8 cellular contexts compared by ENCODE assay signal in genomic region chr2:241354668-241355658, GRCh38. TPM values are rescaled to one million over a fixed set of nuclear protein-coding genes. Genes with fewer than 3 reads are reported as not detected.
DNase-seq lines count a peak whose midpoint lies in the region; ATAC-seq and TF ChIP-seq lines count a peak whose summit lies in the region.

No MANE protein-coding gene starts in this region.

- intact Hi-C loops in heart right ventricle (cut with DNase I) (loop anchor here in 6 of 10 donors (1.0 to 10.0 kb wide), 4 partner anchors 34 to 260 kb away; partner anchors contain the start of genes HDLBP (in 4 of the 6) and SEPTIN2 (in 4 of the 6)), upper lobe of right lung (cut with DNase I) (no loop called here)

- peak; percentile 43 to 47 for ATAC-seq in activated naive CD4-positive, alpha-beta T cell treated with anti-CD3 and anti-CD28 coated beads, Interleukin-2, amount 50 U/mL, for 72 hours
- peak; percentile 10 to 78 (median 52) for ATAC-seq in heart right ventricle
- peak; percentile 64 for ATAC-seq in upper lobe of right lung
- no peak for ATAC-seq in HG03342 (IDR thresholded peaks at IDR 0.05; ENCODE audit: unreplicated experiment)

- H3K27ac ChIP-seq in SK-N-MC: peak overlapping the region; percentile 84
- peak overlapping the region in 9 of 10 donors; percentile 35 to 68 (median 61) for H3K27ac ChIP-seq in heart right ventricle
- peak overlapping the region; percentile 67 for H3K27ac ChIP-seq in upper lobe of right lung

- no peak for TF ChIP-seq CTCF in heart right ventricle (IDR thresholded peaks at IDR 0.05)
- no peak for TF ChIP-seq CTCF in progenitor cell of endocrine pancreas (IDR thresholded peaks at IDR 0.05; ENCODE audit: unreplicated experiment)
- no peak for TF ChIP-seq CTCF in upper lobe of right lung (IDR thresholded peaks at IDR 0.05)

- peak overlapping the region in 1 of 2 donors; percentile 43 for H3K27ac Mint-ChIP-seq in activated naive CD4-positive, alpha-beta T cell treated with anti-CD3 and anti-CD28 coated beads, Interleukin-2, amount 50 U/mL, for 72 hours
- H3K27ac Mint-ChIP-seq in progenitor cell of endocrine pancreas: peak overlapping the region; percentile 91

- no peaks in the 10 kb centered on the region for H3K27me3 Mint-ChIP-seq in progenitor cell of endocrine pancreas

- peaks cover under 1 to 7% of the 10 kb centered on the region in 2 donors for H3K36me3 Mint-ChIP-seq in activated naive CD4-positive, alpha-beta T cell treated with anti-CD3 and anti-CD28 coated beads, Interleukin-2, amount 50 U/mL, for 72 hours
- H3K36me3 Mint-ChIP-seq in progenitor cell of endocrine pancreas (ENCODE audit: insufficient read depth): peaks cover 21% of the 10 kb centered on the region

- H3K4me3 ChIP-seq in SK-N-MC: peak overlapping the region; percentile 67
- H3K4me3 ChIP-seq in heart right ventricle: peak overlapping the region in 7 of 10 donors; percentile 16 to 48 (median 42)
- peak overlapping the region; percentile 25 for H3K4me3 ChIP-seq in upper lobe of right lung

- H3K4me1 ChIP-seq in heart right ventricle (peaks cover 2 to 38% (median 20%) of the 10 kb centered on the region in 9 donors), upper lobe of right lung (peaks cover 38% of the 10 kb centered on the region)

- H3K4me1 Mint-ChIP-seq in progenitor cell of endocrine pancreas (ENCODE audit: low read depth): peaks cover 51% of the 10 kb centered on the region

- no peak overlapping the region for H3K9ac ChIP-seq in SK-N-MC (ENCODE audit: insufficient read length)

- H3K36me3 ChIP-seq in SK-N-MC (ENCODE audit: insufficient read depth, low read length) (peaks cover 51% of the 10 kb centered on the region), heart right ventricle (peaks cover 0 to 49% (median 35%) of the 10 kb centered on the region in 9 donors), upper lobe of right lung (peaks cover 38% of the 10 kb centered on the region)

- peak; percentile 93 for DNase-seq in DMS53 (lab: John Stamatoyannopoulos, UW)
- DNase-seq in HT1080 (ENCODE audit: low read depth): peak; percentile 68
- peak; percentile 22 for DNase-seq in SK-N-MC (ENCODE audit: low read depth, low spot score)
- DNase-seq in activated naive CD4-positive, alpha-beta T cell treated with anti-CD3 and anti-CD28 coated beads, Interleukin-2, amount 50 U/mL, for 72 hours (ENCODE audit: low spot score in 2 of 2): peak; percentile 68 to 81
- peak; percentile 84 to 89 for DNase-seq in heart right ventricle
- peak; percentile 56 for DNase-seq in progenitor cell of endocrine pancreas (ENCODE audit: low spot score, unreplicated experiment)
- peak; percentile 96 for DNase-seq in upper lobe of right lung

- H3K27me3 ChIP-seq in heart right ventricle (no peaks in the 10 kb centered on the region), upper lobe of right lung (no peaks in the 10 kb centered on the region)

- no peaks in the 10 kb centered on the region for H3K9me3 Mint-ChIP-seq in activated naive CD4-positive, alpha-beta T cell treated with anti-CD3 and anti-CD28 coated beads, Interleukin-2, amount 50 U/mL, for 72 hours
- H3K9me3 Mint-ChIP-seq in progenitor cell of endocrine pancreas (ENCODE audit: low read depth): no peaks in the 10 kb centered on the region

- H3K4me3 Mint-ChIP-seq in progenitor cell of endocrine pancreas (ENCODE audit: low read depth): peak overlapping the region; percentile 57

- 23 to 29% methylated on average over 23 to 40 of the region's 40 CpGs for WGBS in heart right ventricle, 2 donors

- H3K9me3 ChIP-seq in SK-N-MC (ENCODE audit: low read depth, low read length) (no peaks in the 10 kb centered on the region), heart right ventricle (no peaks in the 10 kb centered on the region), upper lobe of right lung (no peaks in the 10 kb centered on the region)

RNA-seq across cellular contexts. Expression of gene FARP2, which starts 1.1 kb away (rescaled TPM):
- total RNA-seq in HT1080 (2014; rRNA removed; shearing (Covaris generic)): 29.7 and 33.8 TPM in 2 replicates
- 15.5 and 18.6 TPM in 2 replicates for polyA plus RNA-seq in HT1080 (2015; cell fraction: cytosol; rRNA removed)
- polyA plus RNA-seq in HT1080 (2015; cell fraction: nucleus; rRNA removed): 30.7 and 35.7 TPM in 2 replicates
- total RNA-seq in activated naive CD4-positive, alpha-beta T cell treated with anti-CD3 and anti-CD28 coated beads, Interleukin-2, amount 50 U/mL, for 72 hours: 10 to 100 TPM; 24.0 to 32.8 TPM
- total RNA-seq in heart right ventricle (10 to 100 TPM; 14.4 to 23.6 (median 19.4) TPM), progenitor cell of endocrine pancreas (63.6 and 67.0 TPM in 2 replicates), upper lobe of right lung (48.6 TPM)
- polyA plus RNA-seq in heart right ventricle: 10 to 100 TPM in 1 of 2 donors, 1 to 10 TPM in 1; 7.1 to 10.5 TPM

RNA-seq across cellular contexts. Expression of gene SEPTIN2, which starts 39.2 kb away (rescaled TPM):
- total RNA-seq in HT1080 (2014; rRNA removed; shearing (Covaris generic)): 212 and 259 TPM in 2 replicates
- polyA plus RNA-seq in HT1080 (2015; cell fraction: cytosol; rRNA removed): 341 and 428 TPM in 2 replicates
- polyA plus RNA-seq in HT1080 (2015; cell fraction: nucleus; rRNA removed): 490 and 501 TPM in 2 replicates
- total RNA-seq in activated naive CD4-positive, alpha-beta T cell treated with anti-CD3 and anti-CD28 coated beads, Interleukin-2, amount 50 U/mL, for 72 hours: 100 to 1,000 TPM; 148 to 210 TPM
- total RNA-seq in heart right ventricle (100 to 1,000 TPM; 177 to 249 (median 194) TPM), progenitor cell of endocrine pancreas (445 and 460 TPM in 2 replicates), upper lobe of right lung (264 TPM)
- polyA plus RNA-seq in heart right ventricle: 100 to 1,000 TPM; 100 to 128 TPM

RNA-seq across cellular contexts. Expression of gene HDLBP, which starts 39.5 kb away (rescaled TPM):
- 424 and 497 TPM in 2 replicates for total RNA-seq in HT1080 (2014; rRNA removed; shearing (Covaris generic))
- 245 and 257 TPM in 2 replicates for polyA plus RNA-seq in HT1080 (2015; cell fraction: cytosol; rRNA removed)
- polyA plus RNA-seq in HT1080 (2015; cell fraction: nucleus; rRNA removed): 316 and 384 TPM in 2 replicates
- 100 to 1,000 TPM; 276 to 297 TPM for total RNA-seq in activated naive CD4-positive, alpha-beta T cell treated with anti-CD3 and anti-CD28 coated beads, Interleukin-2, amount 50 U/mL, for 72 hours
- 100 to 1,000 TPM; 312 to 419 (median 357) TPM for total RNA-seq in heart right ventricle
- polyA plus RNA-seq in heart right ventricle: 100 to 1,000 TPM; 206 to 273 TPM
- total RNA-seq in progenitor cell of endocrine pancreas: 388 and 399 TPM in 2 replicates
- total RNA-seq in upper lobe of right lung: 444 TPM

Comparison
In these comparisons a context has a peak if more than half of its experiments do, and no peak if none do; other contexts are left out.
1. DNase-seq: peak in every context shown above with its lines; median percentile 96 in upper lobe of right lung; 93 in DMS53; 86 in heart right ventricle; 74 in activated naive CD4-positive, alpha-beta T cell treated with anti-CD3 and anti-CD28 coated beads, Interleukin-2, amount 50 U/mL, for 72 hours; 68 in HT1080; 56 in progenitor cell of endocrine pancreas; 22 in SK-N-MC.